In the genomic region with DNA sequence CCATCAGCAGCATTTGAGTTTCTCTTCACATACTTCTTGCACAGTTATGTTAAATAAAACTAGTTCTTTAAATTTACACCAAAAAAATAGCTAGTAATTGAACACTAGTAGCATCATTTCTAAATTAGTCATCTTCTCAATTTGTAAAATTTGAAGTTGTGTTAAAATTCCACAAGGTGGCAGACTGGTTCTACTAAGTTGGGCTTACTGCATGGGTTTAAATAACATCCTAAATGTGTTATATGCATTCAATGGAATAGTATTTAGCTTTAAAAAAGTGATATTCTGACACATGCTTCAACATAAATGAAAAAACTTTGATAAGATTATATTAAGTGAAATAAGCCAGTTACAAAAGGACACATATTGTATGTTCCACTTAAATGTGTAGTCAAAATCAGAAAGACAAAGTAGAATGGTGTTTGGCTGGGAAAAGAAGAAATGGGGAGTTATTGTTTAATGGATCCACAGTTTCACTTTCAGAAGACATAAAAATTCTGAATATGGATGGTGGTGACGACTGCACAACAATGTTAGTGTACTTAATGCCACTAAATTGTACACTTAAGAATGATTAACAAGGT, we compare ENCODE assay signal across 8 cellular contexts. TPM values are rescaled to one million over a fixed set of nuclear protein-coding genes. Genes with fewer than 3 reads are reported as not detected.
DNase-seq lines count a peak whose midpoint lies in the region; ATAC-seq, FAIRE-seq and TF ChIP-seq lines count a peak whose summit lies in the region.

No MANE protein-coding gene starts in this region.

- H4K20me1 ChIP-seq in HCT116 (ENCODE audit: insufficient read depth) (no peaks in the 10 kb centered on the region), HepG2 (ENCODE audit: insufficient read depth, low read length) (no peaks in the 10 kb centered on the region)

- H3K79me2 ChIP-seq in HCT116 (ENCODE audit: insufficient read depth, low read length) (no peaks in the 10 kb centered on the region), HepG2 (ENCODE audit: insufficient read depth, low read length) (no peaks in the 10 kb centered on the region)

- H3K36me3 ChIP-seq in HCT116 (ENCODE audit: control insufficient read depth in 1 of 2, insufficient read depth in 2 of 2, low read length in 2 of 2) (no peaks in the 10 kb centered on the region), bronchial epithelial cell (ENCODE audit: control insufficient read depth, insufficient read depth, low read length) (no peaks in the 10 kb centered on the region), HepG2 (replicated peaks in 1 of 2; ENCODE audit: control insufficient read depth in 1 of 2, insufficient read depth in 2 of 2, low read length in 2 of 2) (no peaks in the 10 kb centered on the region)

- DNase-seq in CMK (ENCODE audit: low read depth) (peak; percentile 2), HCT116 (ENCODE audit: low read depth, low spot score) (peak; percentile 71), NCI-H748 (lab: John Stamatoyannopoulos, UW; ENCODE audit: unreplicated experiment) (peak; percentile 75), bronchial epithelial cell (ENCODE audit: low read depth) (peak; percentile 71), HepG2 (ENCODE audit: low spot score) (peak; percentile 53), mesenteric fat pad (ENCODE audit: low spot score) (no peak), occipital lobe (lab: John Stamatoyannopoulos, UW) (no peak)

- intact Hi-C loops in HCT116 (cut with micrococcal nuclease): loop anchor here (1.0 to 5.0 kb wide), 6 partner anchors 79 to 711 kb away; no protein-coding TSS in a partner anchor
- intact Hi-C loops in HepG2 (cut with micrococcal nuclease; ENCODE audit: unreplicated experiment): loop anchor here (1.0 to 5.0 kb wide), 3 partner anchors 188 to 661 kb away; no protein-coding TSS in a partner anchor

- BruUV-seq in HCT116 (replicated peaks; lab: Mats Ljungman, UMichigan) (no TSS peak), HepG2 (replicated peaks; lab: Mats Ljungman, UMichigan) (no TSS peak)

- in situ Hi-C loops in HepG2 (cut with HindIII; ENCODE audit: extremely low pct_ligation_motif_present, low pct_unique_long_range_greater_than_20kb): loop anchor here (10.0 kb wide), 2 partner anchors 319 to 479 kb away; no protein-coding TSS in a partner anchor

- TF ChIP-seq POLR2A in HCT116 (IDR thresholded peaks at IDR 0.05; ENCODE audit: borderline replicate concordance, extremely low read depth, insufficient read depth, insufficient read length): no peak
- no peak for TF ChIP-seq POLR2A in HepG2 (IDR thresholded peaks at IDR 0.05; ENCODE audit: insufficient read depth in 1 of 2, low read depth in 2 of 2, low read length in 2 of 2)

- no peak for TF ChIP-seq EP300 in HepG2 (IDR thresholded peaks at IDR 0.05; ENCODE audit: low read depth in 2 of 2, low read length in 2 of 2)
- no peak for TF ChIP-seq EP300 in HepG2 (CRISPR knock-in tag; IDR thresholded peaks at IDR 0.05; ENCODE audit: borderline replicate concordance)

- H3K27ac ChIP-seq in HCT116 (ENCODE audit: low read depth, low read length) (no peak overlapping the region), HepG2 (ENCODE audit: extremely low read length, insufficient read depth, low read length) (no peak overlapping the region)

- WGBS in HepG2 (ENCODE audit: low lambda C conversion rate): 0% methylated on average over 1 of the region's 1 CpG

- CTCF ChIA-PET in HCT116 (lab: Charles Lee): interaction anchor here (0.6 to 3.3 kb wide), 20 partner anchors 10 to 661 kb away, joined by 3 to 94 read pairs (median 4); no protein-coding TSS in a partner anchor
- CTCF ChIA-PET in HepG2 (lab: Yijun Ruan, JAX; ENCODE audit: low intra/inter-chr PET ratio, low total read pairs): interaction anchor here (1.1 to 5.1 kb wide), 5 partner anchors 78 to 477 kb away, joined by 3 to 79 read pairs (median 4); no protein-coding TSS in a partner anchor

- peak; percentile 81 for TF ChIP-seq RAD21 in HCT116 (IDR thresholded peaks at IDR 0.05; ENCODE audit: low read depth)
- peak; percentile 53 for TF ChIP-seq RAD21 in HepG2 (CRISPR knock-in tag; IDR thresholded peaks at IDR 0.05)

- H3K27me3 ChIP-seq in HCT116 (ENCODE audit: insufficient read depth, low read length): no peaks in the 10 kb centered on the region
- no peaks in the 10 kb centered on the region for H3K27me3 ChIP-seq in bronchial epithelial cell (ENCODE audit: control insufficient read depth, insufficient read depth, low read length)
- H3K27me3 ChIP-seq in HepG2 (ENCODE audit: control insufficient read depth in 1 of 2, insufficient read depth in 2 of 2, low read length in 2 of 2): 0 out of 5 replicates have a peak, but pooled peaks cover 0 to 4% of the 10 kb centered on the region in 2 experiments

- no peak overlapping the region for H3K4me2 ChIP-seq in HCT116 (ENCODE audit: low read length)
- no peak overlapping the region for H3K4me2 ChIP-seq in HepG2 (ENCODE audit: low read depth, low read length)

- H3K4me1 ChIP-seq in HCT116 (ENCODE audit: control insufficient read depth in 1 of 2, insufficient read depth in 2 of 2, low read length in 2 of 2) (no peaks in the 10 kb centered on the region), HepG2 (ENCODE audit: insufficient read depth, low read length) (peaks cover 6% of the 10 kb centered on the region; the same call in 1 of the 2 replicates)

- no peaks in the 10 kb centered on the region for H3K9me2 ChIP-seq in HCT116 (ENCODE audit: insufficient read depth)

- H3K4me3 ChIP-seq in HCT116 (replicated peaks in 1 of 2; ENCODE audit: low read depth in 1 of 2, low read length in 2 of 2) (no peak overlapping the region), bronchial epithelial cell (ENCODE audit: low read depth, low read length) (no peak overlapping the region), HepG2 (replicated peaks in 1 of 3; ENCODE audit: insufficient read depth in 1 of 3, low read depth in 2 of 3, low read length in 3 of 3) (no peak overlapping the region)

- TF ChIP-seq CTCF in HCT116 (IDR thresholded peaks at IDR 0.05 in 2 of 3, conservative IDR thresholded peaks at IDR 0.05 in 1 of 3; ENCODE audit: borderline replicate concordance in 1 of 3, insufficient read depth in 1 of 3, low read depth in 2 of 3, low read length in 2 of 3) (peak; percentile 37 to 75 (median 75); a peak in 4 of 6 replicates), bronchial epithelial cell (IDR thresholded peaks at IDR 0.05; ENCODE audit: insufficient read depth, low read length, severe bottlenecking) (peak; percentile 21), HepG2 (CRISPR knock-in tag; IDR thresholded peaks at IDR 0.05) (peak; percentile 75)

- H3K9me3 ChIP-seq in HCT116 (ENCODE audit: control insufficient read depth in 1 of 2, insufficient read depth in 1 of 2, low read depth in 1 of 2, low read length in 2 of 2) (no peaks in the 10 kb centered on the region), HepG2 (ENCODE audit: low read length) (no peaks in the 10 kb centered on the region)

- FAIRE-seq in bronchial epithelial cell (lab: Jason Lieb, UNC) (no peak), HepG2 (lab: Jason Lieb, UNC) (peak; percentile 81)

- H2AFZ ChIP-seq in HCT116 (ENCODE audit: low read depth, low read length, poor library complexity, severe bottlenecking) (peak overlapping the region; percentile 8), HepG2 (ENCODE audit: low read length) (no peak overlapping the region)

- H3K9ac ChIP-seq in HCT116 (ENCODE audit: low read length): no peak overlapping the region
- no peak overlapping the region for H3K9ac ChIP-seq in HepG2 (ENCODE audit: insufficient read depth, low read depth, low read length)

- RAD21 ChIA-PET in HCT116 (lab: Charles Lee; ENCODE audit: low non-redundant PET in 1 of 2, low total read pairs in 2 of 2, uncharacterized antibody in 2 of 2, unreplicated experiment in 2 of 2): interaction anchor here (0.6 to 1.2 kb wide), 4 partner anchors 23 to 189 kb away, joined by 3 to 11 read pairs (median 4); no protein-coding TSS in a partner anchor

- ATAC-seq in HCT116 (peak; percentile 73), HepG2 (no peak), HG03354 (IDR thresholded peaks at IDR 0.05; ENCODE audit: poor library complexity, severe bottlenecking, unreplicated experiment) (no peak)

- POLR2A ChIA-PET in HCT116 (lab: Charles Lee): interaction anchor here (0.7 to 1.0 kb wide), 2 partner anchors 188 to 190 kb away, joined by 3 to 5 read pairs; no protein-coding TSS in a partner anchor
- POLR2A ChIA-PET in HepG2 (lab: Yijun Ruan, JAX): interaction anchor here (1.0 kb wide), 1 partner anchor 188 kb away, joined by 3 read pairs; no protein-coding TSS in a partner anchor

RNA-seq across cellular contexts. Expression of a gene that starts 28.7 kb away (rescaled TPM):
- total RNA-seq in HCT116 (2021; ENCODE audit: unreplicated experiment): 80.7 TPM
- polyA plus RNA-seq in HCT116 (2012): 29.2 and 35.0 TPM in 2 replicates
- 77.1 and 82.6 TPM in 2 replicates for total RNA-seq in bronchial epithelial cell
- total RNA-seq in HepG2 (2016; rRNA removed; fragmentation: Illumina TruSeq; extraction: Trizol): 78.2 and 105 TPM in 2 replicates
- total RNA-seq in HepG2 (2016; cell fraction: cytosol; rRNA removed; fragmentation: Illumina TruSeq; extraction: Trizol; ENCODE audit: low read depth): 45.6 and 46.6 TPM in 2 replicates
- total RNA-seq in HepG2 (2016; cell fraction: insoluble cytoplasmic fraction; rRNA removed; fragmentation: Illumina TruSeq; extraction: Trizol): 79.2 and 105 TPM in 2 replicates
- 54.0 and 61.2 TPM in 2 replicates for total RNA-seq in HepG2 (2016; cell fraction: membrane; rRNA removed; fragmentation: Illumina TruSeq; extraction: Trizol)
- 85.2 and 97.0 TPM in 2 replicates for total RNA-seq in HepG2 (2016; cell fraction: nucleus; rRNA removed; fragmentation: Illumina TruSeq; extraction: Trizol)
- polyA plus RNA-seq in HepG2 (2011; rRNA removed): 36.4 and 42.5 TPM in 2 replicates
- polyA plus RNA-seq in HepG2 (2011; cell fraction: cytosol; rRNA removed): 15.8 and 21.7 TPM in 2 replicates
- 49.0 and 60.6 TPM in 2 replicates for polyA plus RNA-seq in HepG2 (2011; cell fraction: nucleus; rRNA removed)
- polyA plus RNA-seq in HepG2 (2012): 49.2 and 49.7 TPM in 2 replicates
- 8.8 and 9.0 TPM in 2 replicates for polyA plus RNA-seq in HepG2 (2016; cell fraction: cytosol; fragmentation: Illumina TruSeq; extraction: Trizol; ENCODE audit: low read depth)
- 67.3 and 70.4 TPM in 2 replicates for polyA plus RNA-seq in HepG2 (2016; cell fraction: insoluble cytoplasmic fraction; fragmentation: Illumina TruSeq; extraction: Trizol; ENCODE audit: low read depth)
- 25.6 and 26.2 TPM in 2 replicates for polyA plus RNA-seq in HepG2 (2016; cell fraction: membrane; fragmentation: Illumina TruSeq; extraction: Trizol; ENCODE audit: low read depth)
- polyA plus RNA-seq in HepG2 (2016; cell fraction: nucleus; fragmentation: Illumina TruSeq; extraction: Trizol; ENCODE audit: insufficient read depth, low read depth): 67.7 and 71.1 TPM in 2 replicates
- 39.8 and 42.7 TPM in 2 replicates for polyA minus RNA-seq in HepG2 (2011; rRNA and poly(A)+ RNA removed; ENCODE audit: low replicate concordance)
- polyA minus RNA-seq in HepG2 (2011; cell fraction: cytosol; rRNA and poly(A)+ RNA removed): 40.6 and 41.2 TPM in 2 replicates
- polyA minus RNA-seq in HepG2 (2011; cell fraction: nucleus; rRNA and poly(A)+ RNA removed): 151 and 160 TPM in 2 replicates
- 46.8 TPM for total RNA-seq in mesenteric fat pad
- total RNA-seq in occipital lobe: 162 TPM

RNA-seq across cellular contexts. Expression of a gene that starts 33.1 kb away (rescaled TPM):
- total RNA-seq in HCT116 (2021; ENCODE audit: unreplicated experiment): 70.5 TPM
- polyA plus RNA-seq in HCT116 (2012): 63.1 and 71.2 TPM in 2 replicates
- total RNA-seq in bronchial epithelial cell: 152 and 218 TPM in 2 replicates
- total RNA-seq in HepG2 (2016; rRNA removed; fragmentation: Illumina TruSeq; extraction: Trizol): 30.6 and 41.7 TPM in 2 replicates
- total RNA-seq in HepG2 (2016; cell fraction: cytosol; rRNA removed; fragmentation: Illumina TruSeq; extraction: Trizol; ENCODE audit: low read depth): 4.5 and 4.8 TPM in 2 replicates
- total RNA-seq in HepG2 (2016; cell fraction: insoluble cytoplasmic fraction; rRNA removed; fragmentation: Illumina TruSeq; extraction: Trizol): 30.1 and 41.9 TPM in 2 replicates
- total RNA-seq in HepG2 (2016; cell fraction: membrane; rRNA removed; fragmentation: Illumina TruSeq; extraction: Trizol): 15.0 and 16.1 TPM in 2 replicates
- total RNA-seq in HepG2 (2016; cell fraction: nucleus; rRNA removed; fragmentation: Illumina TruSeq; extraction: Trizol): 43.0 and 47.6 TPM in 2 replicates
- polyA plus RNA-seq in HepG2 (2011; rRNA removed): 53.5 and 59.2 TPM in 2 replicates
- polyA plus RNA-seq in HepG2 (2011; cell fraction: cytosol; rRNA removed): 39.3 and 51.6 TPM in 2 replicates
- polyA plus RNA-seq in HepG2 (2011; cell fraction: nucleus; rRNA removed): 21.3 and 24.4 TPM in 2 replicates
- polyA plus RNA-seq in HepG2 (2012): 27.8 and 30.5 TPM in 2 replicates
- polyA plus RNA-seq in HepG2 (2016; cell fraction: cytosol; fragmentation: Illumina TruSeq; extraction: Trizol; ENCODE audit: low read depth): 2.1 and 2.7 TPM in 2 replicates
- 21.0 and 25.3 TPM in 2 replicates for polyA plus RNA-seq in HepG2 (2016; cell fraction: insoluble cytoplasmic fraction; fragmentation: Illumina TruSeq; extraction: Trizol; ENCODE audit: low read depth)
- 6.7 and 7.1 TPM in 2 replicates for polyA plus RNA-seq in HepG2 (2016; cell fraction: membrane; fragmentation: Illumina TruSeq; extraction: Trizol; ENCODE audit: low read depth)
- 40.3 and 40.6 TPM in 2 replicates for polyA plus RNA-seq in HepG2 (2016; cell fraction: nucleus; fragmentation: Illumina TruSeq; extraction: Trizol; ENCODE audit: insufficient read depth, low read depth)
- 47.6 and 205 TPM in 2 replicates for polyA minus RNA-seq in HepG2 (2011; rRNA and poly(A)+ RNA removed; ENCODE audit: low replicate concordance)
- polyA minus RNA-seq in HepG2 (2011; cell fraction: cytosol; rRNA and poly(A)+ RNA removed): 21.0 and 24.8 TPM in 2 replicates
- 22.9 and 37.0 TPM in 2 replicates for polyA minus RNA-seq in HepG2 (2011; cell fraction: nucleus; rRNA and poly(A)+ RNA removed)
- 54.9 TPM for total RNA-seq in mesenteric fat pad
- total RNA-seq in occipital lobe: 185 TPM

RNA-seq across cellular contexts. Expression of a gene that starts 33.7 kb away (rescaled TPM):
- 109 TPM for total RNA-seq in HCT116 (2021; ENCODE audit: unreplicated experiment)
- polyA plus RNA-seq in HCT116 (2012): 72.6 and 75.2 TPM in 2 replicates
- total RNA-seq in bronchial epithelial cell: 72.9 and 89.4 TPM in 2 replicates
- 100 and 121 TPM in 2 replicates for total RNA-seq in HepG2 (2016; rRNA removed; fragmentation: Illumina TruSeq; extraction: Trizol)
- total RNA-seq in HepG2 (2016; cell fraction: cytosol; rRNA removed; fragmentation: Illumina TruSeq; extraction: Trizol; ENCODE audit: low read depth): 22.9 and 29.1 TPM in 2 replicates
- 97.6 and 122 TPM in 2 replicates for total RNA-seq in HepG2 (2016; cell fraction: insoluble cytoplasmic fraction; rRNA removed; fragmentation: Illumina TruSeq; extraction: Trizol)
- total RNA-seq in HepG2 (2016; cell fraction: membrane; rRNA removed; fragmentation: Illumina TruSeq; extraction: Trizol): 29.2 and 32.8 TPM in 2 replicates
- total RNA-seq in HepG2 (2016; cell fraction: nucleus; rRNA removed; fragmentation: Illumina TruSeq; extraction: Trizol): 120 and 133 TPM in 2 replicates
- polyA plus RNA-seq in HepG2 (2011; rRNA removed): 85.0 and 98.7 TPM in 2 replicates
- 45.2 and 52.1 TPM in 2 replicates for polyA plus RNA-seq in HepG2 (2011; cell fraction: cytosol; rRNA removed)
- polyA plus RNA-seq in HepG2 (2011; cell fraction: nucleus; rRNA removed): 82.7 and 92.7 TPM in 2 replicates
- polyA plus RNA-seq in HepG2 (2012): 91.8 and 96.5 TPM in 2 replicates
- polyA plus RNA-seq in HepG2 (2016; cell fraction: cytosol; fragmentation: Illumina TruSeq; extraction: Trizol; ENCODE audit: low read depth): 7.6 and 9.7 TPM in 2 replicates
- 72.7 and 77.3 TPM in 2 replicates for polyA plus RNA-seq in HepG2 (2016; cell fraction: insoluble cytoplasmic fraction; fragmentation: Illumina TruSeq; extraction: Trizol; ENCODE audit: low read depth)
- 13.0 and 14.3 TPM in 2 replicates for polyA plus RNA-seq in HepG2 (2016; cell fraction: membrane; fragmentation: Illumina TruSeq; extraction: Trizol; ENCODE audit: low read depth)
- polyA plus RNA-seq in HepG2 (2016; cell fraction: nucleus; fragmentation: Illumina TruSeq; extraction: Trizol; ENCODE audit: insufficient read depth, low read depth): 146 and 148 TPM in 2 replicates
- 232 and 371 TPM in 2 replicates for polyA minus RNA-seq in HepG2 (2011; rRNA and poly(A)+ RNA removed; ENCODE audit: low replicate concordance)
- polyA minus RNA-seq in HepG2 (2011; cell fraction: cytosol; rRNA and poly(A)+ RNA removed): 33.5 and 40.7 TPM in 2 replicates
- polyA minus RNA-seq in HepG2 (2011; cell fraction: nucleus; rRNA and poly(A)+ RNA removed): 216 and 227 TPM in 2 replicates
- total RNA-seq in mesenteric fat pad: 71.8 TPM
- 217 TPM for total RNA-seq in occipital lobe

Comparison
In these comparisons a context has a peak if more than half of its experiments do, and no peak if none do; other contexts are left out.
1. DNase-seq: peak in CMK (single experiment), HCT116 (single experiment), NCI-H748 (single experiment), bronchial epithelial cell (single experiment) and HepG2 (single experiment); none in mesenteric fat pad (single experiment) and occipital lobe (single experiment).
2. CTCF ChIP-seq: peak in every context shown above with its lines; median percentile 75 in HCT116; 75 in HepG2; 21 in bronchial epithelial cell.